In the genomic region with DNA sequence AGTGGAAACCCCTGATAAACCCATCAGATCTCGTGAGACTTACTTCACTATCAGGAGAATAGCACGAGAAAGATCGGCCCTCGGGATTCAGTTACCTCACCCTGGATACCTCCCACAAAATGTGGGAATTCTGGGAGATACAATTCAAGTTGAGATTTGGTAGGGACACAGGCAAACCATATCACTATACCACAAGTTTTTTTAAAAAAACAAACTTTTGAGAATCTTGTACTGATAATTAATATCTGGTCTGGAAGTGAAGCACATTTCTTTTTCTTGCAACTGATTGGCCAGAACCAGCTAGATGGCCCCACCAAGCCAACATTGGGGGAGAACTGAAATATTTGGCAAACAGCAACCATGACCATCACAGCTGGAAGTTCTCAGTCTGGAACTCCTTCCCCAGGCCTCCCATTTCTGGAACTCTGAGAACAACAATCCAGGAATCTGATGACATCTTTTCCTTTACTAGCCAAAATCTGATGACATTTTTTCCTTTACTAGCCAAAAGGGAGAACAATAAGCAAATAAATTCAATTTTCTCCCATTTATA, we compare ENCODE assay signal across 20 cellular contexts. TPM values are rescaled to one million over a fixed set of nuclear protein-coding genes. Genes with fewer than 3 reads are reported as not detected.
DNase-seq lines count a peak whose midpoint lies in the region; ATAC-seq and TF ChIP-seq lines count a peak whose summit lies in the region.
"Had no signal": no experiment of that assay in that cellular context is flagged by ENCODE, and none has a peak within 500 bp of the region (broad histone marks: within the 10 kb centered on the region; RNA-seq: fewer than 3 reads in every experiment).

No MANE protein-coding gene starts in this region.

- H3K4me1 ChIP-seq in left ventricle myocardium inferior (no peaks in the 10 kb centered on the region), esophagus muscularis mucosa (peaks cover 0 to 8% (median 0%) of the 10 kb centered on the region in 4 donors), subcutaneous abdominal adipose tissue (ENCODE audit: control insufficient read depth in 5 of 5, insufficient read depth in 5 of 5, low read length in 5 of 5) (peaks cover 0 to 12% (median 10%) of the 10 kb centered on the region in 5 donors)
- H3K4me1 ChIP-seq: Caco-2 had no signal

- H3K27ac ChIP-seq in left ventricle myocardium inferior (replicated peaks), result no peak overlapping the region
- no peak overlapping the region for H3K27ac ChIP-seq in esophagus muscularis mucosa (replicated peaks in 1 of 4)
- H3K27ac ChIP-seq in subcutaneous abdominal adipose tissue (ENCODE audit: low read depth, low read length), result peak overlapping the region; percentile 30
- H3K27ac ChIP-seq: SK-N-MC had no signal

- no peak for TF ChIP-seq POLR2A in esophagus muscularis mucosa (IDR thresholded peaks at IDR 0.05; ENCODE audit: low read depth)

- no peak for TF ChIP-seq CTCF in left ventricle myocardium inferior (IDR thresholded peaks at IDR 0.05; ENCODE audit: borderline replicate concordance)
- TF ChIP-seq CTCF in esophagus muscularis mucosa (IDR thresholded peaks at IDR 0.05), result no peak

- no peak overlapping the region for H3K9ac ChIP-seq in subcutaneous abdominal adipose tissue (ENCODE audit: low read length in 5 of 5)

- H3K27me3 ChIP-seq in left ventricle myocardium inferior (ENCODE audit: low read depth) (no peaks in the 10 kb centered on the region), esophagus muscularis mucosa (no peaks in the 10 kb centered on the region), subcutaneous abdominal adipose tissue (ENCODE audit: control insufficient read depth in 5 of 5, insufficient read depth in 4 of 5, low read length in 5 of 5) (no peaks in the 10 kb centered on the region)

- peak; percentile 87 for ATAC-seq in Right ventricle myocardium superior (ENCODE audit: poor library complexity)
- ATAC-seq in left ventricle myocardium superior, result peak; percentile 90
- no peak for ATAC-seq in GM19351 (IDR thresholded peaks at IDR 0.05; ENCODE audit: unreplicated experiment)
- no peak for ATAC-seq in HG03521 (IDR thresholded peaks at IDR 0.05; ENCODE audit: unreplicated experiment)
- no peak for ATAC-seq in GM21723 (IDR thresholded peaks at IDR 0.05; ENCODE audit: unreplicated experiment)
- ATAC-seq: K562 had no signal

- 85% methylated on average over 4 of the region's 4 CpGs for WGBS in esophagus muscularis mucosa

- no peaks in the 10 kb centered on the region for H3K36me3 ChIP-seq in left ventricle myocardium inferior
- no peaks in the 10 kb centered on the region for H3K36me3 ChIP-seq in esophagus muscularis mucosa
- no peaks in the 10 kb centered on the region for H3K36me3 ChIP-seq in subcutaneous abdominal adipose tissue (ENCODE audit: control insufficient read depth in 5 of 5, insufficient read depth in 5 of 5, low read length in 5 of 5)

- intact Hi-C loops in Right ventricle myocardium superior (cut with DNase I) (no loop called here), left ventricle myocardium inferior (cut with micrococcal nuclease) (no loop called here), esophagus muscularis mucosa (cut with DNase I) (no loop called here), left ventricle myocardium superior (cut with micrococcal nuclease) (no loop called here)

- H3K9me3 ChIP-seq in left ventricle myocardium inferior (replicated peaks) (no peaks in the 10 kb centered on the region), esophagus muscularis mucosa (no peaks in the 10 kb centered on the region), subcutaneous abdominal adipose tissue (ENCODE audit: control insufficient read depth in 5 of 5, low read length in 5 of 5) (no peaks in the 10 kb centered on the region)
- H3K9me3 ChIP-seq: Caco-2 had no signal

- no peak overlapping the region for H3K4me3 ChIP-seq in left ventricle myocardium inferior
- no peak overlapping the region for H3K4me3 ChIP-seq in esophagus muscularis mucosa
- no peak overlapping the region for H3K4me3 ChIP-seq in subcutaneous abdominal adipose tissue (ENCODE audit: low read depth in 1 of 5, low read length in 5 of 5)
- H3K4me3 ChIP-seq: K562, SK-N-MC had no signal

- no peak for TF ChIP-seq EP300 in esophagus muscularis mucosa (IDR thresholded peaks at IDR 0.05)

- no peak for DNase-seq in Right ventricle myocardium superior
- no peak for DNase-seq in left ventricle myocardium inferior
- DNase-seq in esophagus muscularis mucosa (ENCODE audit: extremely low spot score), result peak; percentile 90
- no peak for DNase-seq in left ventricle myocardium superior
- DNase-seq: 8988T; Caco-2; CD4-positive, alpha-beta T cell; GDM1; NCI-H187 treated with DMSO at 0.1 percent for 48 hours; NCI-H2171; NCI-H446 treated with DMSO at 0.1 percent for 48 hours; NK-92 treated with Interleukin-12 subunit alpha and Interleukin-12 subunit beta, amount 100 ng/mL, for 24 hours; SHP77 had no signal

RNA-seq across cellular contexts. Expression of gene CDKN2B, which starts 51.8 kb away (rescaled TPM):
- total RNA-seq in Right ventricle myocardium superior (2.3 TPM), left ventricle myocardium inferior (0.82 TPM), esophagus muscularis mucosa (10 to 100 TPM in 3 of 4 donors, 1 to 10 TPM in 1; 9.9 to 14.6 (median 12.2) TPM), left ventricle myocardium superior (1.8 TPM)
- total RNA-seq: CD4-positive, alpha-beta T cell; H4; K562 had no signal

Comparison
In these comparisons a context has a peak if more than half of its experiments do, and no peak if none do; other contexts are left out.
1. ATAC-seq: peak in Right ventricle myocardium superior (single experiment) and left ventricle myocardium superior (single experiment); none in GM19351 (single experiment), HG03521 (single experiment) and GM21723 (single experiment).